In the genomic region with DNA sequence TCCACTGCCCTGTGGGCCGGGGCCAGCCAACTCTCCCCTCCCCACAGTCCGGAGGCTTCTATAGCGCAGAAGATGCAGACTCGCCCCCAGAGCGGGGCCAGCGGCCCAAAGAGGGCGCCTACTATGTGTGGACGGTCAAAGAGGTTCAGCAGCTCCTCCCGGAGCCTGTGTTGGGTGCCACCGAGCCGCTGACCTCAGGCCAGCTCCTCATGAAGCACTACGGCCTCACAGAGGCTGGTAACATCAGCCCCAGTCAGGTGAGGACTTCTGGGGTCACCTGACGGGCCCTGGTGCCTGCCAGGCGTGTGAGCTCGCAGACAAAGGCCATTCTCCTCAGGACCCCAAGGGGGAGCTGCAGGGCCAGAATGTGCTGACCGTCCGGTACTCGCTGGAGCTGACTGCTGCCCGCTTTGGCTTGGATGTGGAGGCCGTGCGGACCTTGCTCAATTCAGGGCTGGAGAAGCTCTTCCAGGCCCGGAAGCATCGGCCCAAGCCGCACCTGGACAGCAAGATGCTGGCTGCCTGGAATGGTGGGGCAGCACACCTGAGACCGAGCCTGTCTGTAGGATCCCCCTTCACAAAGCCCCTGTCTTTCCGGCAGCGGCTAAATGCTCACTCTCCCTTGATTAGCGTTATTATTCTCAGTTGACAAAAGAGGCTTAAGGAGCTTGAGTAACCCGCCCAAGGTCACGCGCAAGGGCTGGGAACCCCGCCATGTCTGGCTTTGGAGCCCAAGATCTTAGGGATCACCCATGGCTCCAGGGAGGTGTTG, we compare ENCODE assay signal across 1 cellular context.
TF ChIP-seq lines count a peak whose summit lies in the region.

No MANE protein-coding gene starts in this region.

TF ChIP-seq in HCT116, 20 proteins besides CTCF, POLR2A, EP300 and RAD21:
- TF ChIP-seq, protein P1, sequence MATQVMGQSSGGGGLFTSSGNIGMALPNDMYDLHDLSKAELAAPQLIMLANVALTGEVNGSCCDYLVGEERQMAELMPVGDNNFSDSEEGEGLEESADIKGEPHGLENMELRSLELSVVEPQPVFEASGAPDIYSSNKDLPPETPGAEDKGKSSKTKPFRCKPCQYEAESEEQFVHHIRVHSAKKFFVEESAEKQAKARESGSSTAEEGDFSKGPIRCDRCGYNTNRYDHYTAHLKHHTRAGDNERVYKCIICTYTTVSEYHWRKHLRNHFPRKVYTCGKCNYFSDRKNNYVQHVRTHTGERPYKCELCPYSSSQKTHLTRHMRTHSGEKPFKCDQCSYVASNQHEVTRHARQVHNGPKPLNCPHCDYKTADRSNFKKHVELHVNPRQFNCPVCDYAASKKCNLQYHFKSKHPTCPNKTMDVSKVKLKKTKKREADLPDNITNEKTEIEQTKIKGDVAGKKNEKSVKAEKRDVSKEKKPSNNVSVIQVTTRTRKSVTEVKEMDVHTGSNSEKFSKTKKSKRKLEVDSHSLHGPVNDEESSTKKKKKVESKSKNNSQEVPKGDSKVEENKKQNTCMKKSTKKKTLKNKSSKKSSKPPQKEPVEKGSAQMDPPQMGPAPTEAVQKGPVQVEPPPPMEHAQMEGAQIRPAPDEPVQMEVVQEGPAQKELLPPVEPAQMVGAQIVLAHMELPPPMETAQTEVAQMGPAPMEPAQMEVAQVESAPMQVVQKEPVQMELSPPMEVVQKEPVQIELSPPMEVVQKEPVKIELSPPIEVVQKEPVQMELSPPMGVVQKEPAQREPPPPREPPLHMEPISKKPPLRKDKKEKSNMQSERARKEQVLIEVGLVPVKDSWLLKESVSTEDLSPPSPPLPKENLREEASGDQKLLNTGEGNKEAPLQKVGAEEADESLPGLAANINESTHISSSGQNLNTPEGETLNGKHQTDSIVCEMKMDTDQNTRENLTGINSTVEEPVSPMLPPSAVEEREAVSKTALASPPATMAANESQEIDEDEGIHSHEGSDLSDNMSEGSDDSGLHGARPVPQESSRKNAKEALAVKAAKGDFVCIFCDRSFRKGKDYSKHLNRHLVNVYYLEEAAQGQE (IDR thresholded peaks at IDR 0.05; ENCODE audit: low read depth): no peak
- TF ChIP-seq, protein P2, sequence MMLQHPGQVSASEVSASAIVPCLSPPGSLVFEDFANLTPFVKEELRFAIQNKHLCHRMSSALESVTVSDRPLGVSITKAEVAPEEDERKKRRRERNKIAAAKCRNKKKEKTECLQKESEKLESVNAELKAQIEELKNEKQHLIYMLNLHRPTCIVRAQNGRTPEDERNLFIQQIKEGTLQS (IDR thresholded peaks at IDR 0.05): no peak
- TF ChIP-seq YY1 (IDR thresholded peaks at IDR 0.05; ENCODE audit: extremely low read depth, insufficient replicate concordance, low read depth, low read length) (no peak), EZH2 (IDR thresholded peaks at IDR 0.05) (no peak), SRF (IDR thresholded peaks at IDR 0.05; ENCODE audit: low read depth) (no peak), EZH2phosphoT487 (IDR thresholded peaks at IDR 0.05; ENCODE audit: borderline replicate concordance) (no peak), ELF1 (IDR thresholded peaks at IDR 0.05; ENCODE audit: borderline replicate concordance, low read depth) (no peak), FOSL1 (IDR thresholded peaks at IDR 0.05; ENCODE audit: low read depth) (no peak), CEBPB (IDR thresholded peaks at IDR 0.05; ENCODE audit: low read depth) (no peak), POLR2AphosphoS5 (IDR thresholded peaks at IDR 0.05; ENCODE audit: low read depth, low read length) (no peak), SP1 (IDR thresholded peaks at IDR 0.05; ENCODE audit: low read depth) (no peak), JUND (IDR thresholded peaks at IDR 0.05) (no peak), ZFX (IDR thresholded peaks at IDR 0.05) (no peak), TCF7L2 (IDR thresholded peaks at IDR 0.05; ENCODE audit: borderline replicate concordance, extremely low read depth, insufficient read depth, insufficient read length) (no peak), EGR1 (IDR thresholded peaks at IDR 0.05; ENCODE audit: low read depth) (no peak), SIN3A (IDR thresholded peaks at IDR 0.05; ENCODE audit: low read depth) (no peak), CBX3 (IDR thresholded peaks at IDR 0.05; ENCODE audit: low read depth) (no peak), ZNF274 (IDR thresholded peaks at IDR 0.05; ENCODE audit: low read depth, low read length) (no peak)
- TF ChIP-seq, protein P3, sequence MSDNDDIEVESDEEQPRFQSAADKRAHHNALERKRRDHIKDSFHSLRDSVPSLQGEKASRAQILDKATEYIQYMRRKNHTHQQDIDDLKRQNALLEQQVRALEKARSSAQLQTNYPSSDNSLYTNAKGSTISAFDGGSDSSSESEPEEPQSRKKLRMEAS (IDR thresholded peaks at IDR 0.05): no peak
- TF ChIP-seq, protein P4, sequence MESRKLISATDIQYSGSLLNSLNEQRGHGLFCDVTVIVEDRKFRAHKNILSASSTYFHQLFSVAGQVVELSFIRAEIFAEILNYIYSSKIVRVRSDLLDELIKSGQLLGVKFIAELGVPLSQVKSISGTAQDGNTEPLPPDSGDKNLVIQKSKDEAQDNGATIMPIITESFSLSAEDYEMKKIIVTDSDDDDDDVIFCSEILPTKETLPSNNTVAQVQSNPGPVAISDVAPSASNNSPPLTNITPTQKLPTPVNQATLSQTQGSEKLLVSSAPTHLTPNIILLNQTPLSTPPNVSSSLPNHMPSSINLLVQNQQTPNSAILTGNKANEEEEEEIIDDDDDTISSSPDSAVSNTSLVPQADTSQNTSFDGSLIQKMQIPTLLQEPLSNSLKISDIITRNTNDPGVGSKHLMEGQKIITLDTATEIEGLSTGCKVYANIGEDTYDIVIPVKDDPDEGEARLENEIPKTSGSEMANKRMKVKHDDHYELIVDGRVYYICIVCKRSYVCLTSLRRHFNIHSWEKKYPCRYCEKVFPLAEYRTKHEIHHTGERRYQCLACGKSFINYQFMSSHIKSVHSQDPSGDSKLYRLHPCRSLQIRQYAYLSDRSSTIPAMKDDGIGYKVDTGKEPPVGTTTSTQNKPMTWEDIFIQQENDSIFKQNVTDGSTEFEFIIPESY (IDR thresholded peaks at IDR 0.05; ENCODE audit: extremely low read depth, insufficient replicate concordance, low read length): no peak
